ENCODE assay signal across 2 cellular contexts in the genomic region with DNA sequence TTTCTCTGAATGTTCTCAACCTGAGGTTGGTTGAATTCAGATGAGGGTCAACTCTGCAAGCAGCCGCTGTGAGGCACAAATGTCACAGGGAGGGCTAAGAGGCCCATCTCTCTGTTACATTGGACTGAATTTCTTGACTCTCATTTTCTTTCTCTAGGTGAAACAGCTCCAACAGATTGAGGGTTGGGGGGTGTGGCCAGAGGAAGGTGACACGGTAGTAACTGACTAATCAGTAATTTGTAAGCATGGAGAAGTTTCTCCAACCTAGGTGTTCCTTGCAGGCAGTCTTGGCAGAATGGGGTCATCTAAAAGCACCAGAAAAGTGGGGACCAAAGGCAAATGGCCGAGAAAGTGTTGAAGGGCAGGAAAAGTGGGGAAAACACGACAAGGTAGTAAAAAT.
TF ChIP-seq lines count a peak whose summit lies in the region.

No MANE protein-coding gene starts in this region.

TF ChIP-seq in GM23338, 12 proteins besides CTCF, POLR2A, EP300 and RAD21 (continues in another document):
- TF ChIP-seq NANOG (IDR thresholded peaks at IDR 0.05; ENCODE audit: borderline replicate concordance) (no peak), CREB1 (CRISPR knock-in tag; IDR thresholded peaks at IDR 0.05; ENCODE audit: low read depth) (no peak), STAT1 (IDR thresholded peaks at IDR 0.05; ENCODE audit: unreplicated experiment) (no peak), POLR2AphosphoS5 (IDR thresholded peaks at IDR 0.05; ENCODE audit: low read depth) (no peak), JUNB (IDR thresholded peaks at IDR 0.05; ENCODE audit: unreplicated experiment) (no peak), ZNF462 (CRISPR knock-in tag; IDR thresholded peaks at IDR 0.05) (no peak), EZH2 (IDR thresholded peaks at IDR 0.05; ENCODE audit: low read depth, unreplicated experiment) (no peak), EZH2phosphoT487 (IDR thresholded peaks at IDR 0.05; ENCODE audit: unreplicated experiment) (no peak), ETS1 (IDR thresholded peaks at IDR 0.05) (no peak), ZNF114 (CRISPR knock-in tag; IDR thresholded peaks at IDR 0.05) (no peak), ZNF331 (CRISPR knock-in tag; IDR thresholded peaks at IDR 0.05; ENCODE audit: low read depth) (no peak)

TF ChIP-seq in GM12878, 131 proteins besides CTCF, POLR2A, EP300 and RAD21:
- no peak for TF ChIP-seq SUPT20H (IDR thresholded peaks at IDR 0.05; ENCODE audit: borderline replicate concordance, control insufficient read depth, low read depth, low read length)
- no peak for TF ChIP-seq PRDM15 (CRISPR knock-in tag; IDR thresholded peaks at IDR 0.05)
- TF ChIP-seq, protein P1, sequence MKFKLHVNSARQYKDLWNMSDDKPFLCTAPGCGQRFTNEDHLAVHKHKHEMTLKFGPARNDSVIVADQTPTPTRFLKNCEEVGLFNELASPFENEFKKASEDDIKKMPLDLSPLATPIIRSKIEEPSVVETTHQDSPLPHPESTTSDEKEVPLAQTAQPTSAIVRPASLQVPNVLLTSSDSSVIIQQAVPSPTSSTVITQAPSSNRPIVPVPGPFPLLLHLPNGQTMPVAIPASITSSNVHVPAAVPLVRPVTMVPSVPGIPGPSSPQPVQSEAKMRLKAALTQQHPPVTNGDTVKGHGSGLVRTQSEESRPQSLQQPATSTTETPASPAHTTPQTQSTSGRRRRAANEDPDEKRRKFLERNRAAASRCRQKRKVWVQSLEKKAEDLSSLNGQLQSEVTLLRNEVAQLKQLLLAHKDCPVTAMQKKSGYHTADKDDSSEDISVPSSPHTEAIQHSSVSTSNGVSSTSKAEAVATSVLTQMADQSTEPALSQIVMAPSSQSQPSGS (IDR thresholded peaks at IDR 0.05; ENCODE audit: low read length) = no peak
- no peak for TF ChIP-seq BHLHE40 (IDR thresholded peaks at IDR 0.05; ENCODE audit: borderline replicate concordance in 1 of 2, low read depth in 2 of 2, low read length in 1 of 2)
- TF ChIP-seq CBX3 (IDR thresholded peaks at IDR 0.05; ENCODE audit: borderline replicate concordance, low read depth) = no peak
- no peak for TF ChIP-seq ATF3 (IDR thresholded peaks at IDR 0.05; ENCODE audit: borderline replicate concordance, extremely low read depth, low read depth, low read length)
- no peak for TF ChIP-seq MEF2B (IDR thresholded peaks at IDR 0.05; ENCODE audit: partially characterized antibody, poor library complexity, severe bottlenecking)
- TF ChIP-seq CEBPB (IDR thresholded peaks at IDR 0.05; ENCODE audit: borderline replicate concordance in 1 of 2, low read depth in 2 of 2, low read length in 2 of 2) = no peak
- TF ChIP-seq FOXK2 (IDR thresholded peaks at IDR 0.05) = no peak
- TF ChIP-seq CBFB (IDR thresholded peaks at IDR 0.05; ENCODE audit: low read depth) = no peak
- no peak for TF ChIP-seq PML (IDR thresholded peaks at IDR 0.05; ENCODE audit: low read length)
TF ChIP-seq in GM12878: peak in this region for 0.
